In the genomic region with DNA sequence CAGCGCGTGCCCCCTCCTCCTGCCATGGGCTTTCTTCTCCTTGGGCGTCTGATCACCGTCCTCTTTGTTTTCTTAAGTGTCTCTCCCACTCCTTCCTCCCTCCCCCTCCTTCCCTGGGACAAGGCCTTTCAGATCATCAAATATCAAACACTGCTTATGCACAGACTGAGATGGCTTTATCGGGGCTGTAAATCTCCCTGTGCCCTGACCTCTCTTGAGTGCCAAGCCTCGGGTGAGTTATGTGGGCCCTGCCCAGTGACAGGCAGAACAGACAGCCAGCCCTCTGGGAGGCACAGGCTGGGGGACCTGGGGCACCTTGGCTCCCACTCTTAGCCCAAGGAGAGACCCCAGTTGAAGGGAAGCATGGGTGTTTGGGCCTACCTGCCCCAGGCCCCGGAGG, we compare ENCODE assay signal across 15 cellular contexts.
DNase-seq lines count a peak whose midpoint lies in the region; ATAC-seq and TF ChIP-seq lines count a peak whose summit lies in the region.
"Had no signal": no experiment of that assay in that cellular context is flagged by ENCODE, and none has a peak within 500 bp of the region (broad histone marks: within the 10 kb centered on the region; RNA-seq: fewer than 3 reads in every experiment).

No MANE protein-coding gene starts in this region.

- intact Hi-C loops in left colon (cut with DNase I, micrococcal nuclease): no loop called here

- H3K9me3 Mint-ChIP-seq in WTC11: no peaks in the 10 kb centered on the region
- H3K9me3 Mint-ChIP-seq: CD8-positive, alpha-beta memory T cell had no signal

- CTCF ChIA-PET in WTC11 (lab: Charles Lee): no interaction called here

- H3K4me3 Mint-ChIP-seq in WTC11: no peak overlapping the region
- H3K4me3 Mint-ChIP-seq: CD8-positive, alpha-beta memory T cell had no signal

- no peaks in the 10 kb centered on the region for H3K27me3 Mint-ChIP-seq in WTC11 (ENCODE audit: low read depth)

- no peaks in the 10 kb centered on the region for H3K36me3 Mint-ChIP-seq in WTC11
- H3K36me3 Mint-ChIP-seq: CD8-positive, alpha-beta memory T cell had no signal

- H3K4me1 Mint-ChIP-seq in WTC11: peaks cover 22% of the 10 kb centered on the region
- H3K4me1 Mint-ChIP-seq: CD8-positive, alpha-beta memory T cell had no signal

- peak overlapping the region; percentile 9 for H3K27ac ChIP-seq in substantia nigra (ENCODE audit: low read depth, low read length, poor library complexity, severe bottlenecking)

- POLR2A ChIA-PET in WTC11 (lab: Charles Lee): no interaction called here

- TF ChIP-seq CTCF in LNCaP clone FGC (IDR thresholded peaks at IDR 0.05; ENCODE audit: control insufficient read depth, extremely low read depth, insufficient read depth) (no peak), WTC11 (IDR thresholded peaks at IDR 0.05) (no peak)

- ATAC-seq in WTC11: no peak
- ATAC-seq in left colon: peak; percentile 89
- ATAC-seq in HG02970 (IDR thresholded peaks at IDR 0.05; ENCODE audit: low FRiP score, unreplicated experiment): no peak
- no peak for ATAC-seq in GM21360 (IDR thresholded peaks at IDR 0.05; ENCODE audit: unreplicated experiment)

- no peak overlapping the region for H3K4me3 ChIP-seq in LNCaP clone FGC (ENCODE audit: low read depth, low read length)

- H3K27ac Mint-ChIP-seq in WTC11: 0 out of 2 replicates have a peak overlapping the region, but pooled peaks have one; percentile 46

- in situ Hi-C loops in KBM-7 (cut with MboI; ENCODE audit: low pct_unique_long_range_greater_than_20kb, low sequenced_read_pairs): no loop called here

- DNase-seq in LNCaP clone FGC (ENCODE audit: low read depth): peak; percentile 80
- no peak for DNase-seq in WTC11 (ENCODE audit: low spot score)
- peak; percentile 45 to 67 for DNase-seq in left colon
- DNase-seq in substantia nigra (lab: John Stamatoyannopoulos, UW): no peak
- DNase-seq in KBM-7: no peak
- DNase-seq: CD8-positive, alpha-beta memory T cell; DMS 273 treated with DMSO at 0.1 percent for 48 hours; IMR-90; MV-4-11; NCI-H1417 treated with DMSO at 0.1 percent for 48 hours; NCI-H2029; NCI-H524 treated with DMSO at 0.1 percent for 48 hours; OCI-M1 had no signal

TF ChIP-seq in WTC11, 78 proteins besides CTCF, POLR2A, EP300 and RAD21:
- no peak for TF ChIP-seq SOX15 (CRISPR knock-in tag; IDR thresholded peaks at IDR 0.05)
- no peak for TF ChIP-seq CBFB (CRISPR knock-in tag; IDR thresholded peaks at IDR 0.05; ENCODE audit: low read depth)
- no peak for TF ChIP-seq FOXJ3 (CRISPR knock-in tag; IDR thresholded peaks at IDR 0.05; ENCODE audit: borderline replicate concordance)
- no peak for TF ChIP-seq SMAD4 (CRISPR knock-in tag; IDR thresholded peaks at IDR 0.05)
- TF ChIP-seq, protein P1, sequence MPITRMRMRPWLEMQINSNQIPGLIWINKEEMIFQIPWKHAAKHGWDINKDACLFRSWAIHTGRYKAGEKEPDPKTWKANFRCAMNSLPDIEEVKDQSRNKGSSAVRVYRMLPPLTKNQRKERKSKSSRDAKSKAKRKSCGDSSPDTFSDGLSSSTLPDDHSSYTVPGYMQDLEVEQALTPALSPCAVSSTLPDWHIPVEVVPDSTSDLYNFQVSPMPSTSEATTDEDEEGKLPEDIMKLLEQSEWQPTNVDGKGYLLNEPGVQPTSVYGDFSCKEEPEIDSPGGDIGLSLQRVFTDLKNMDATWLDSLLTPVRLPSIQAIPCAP (CRISPR knock-in tag; IDR thresholded peaks at IDR 0.05): no peak
- no peak for TF ChIP-seq HMGA2 (CRISPR knock-in tag; IDR thresholded peaks at IDR 0.05)
- no peak for TF ChIP-seq ZNF232 (CRISPR knock-in tag; IDR thresholded peaks at IDR 0.05)
- TF ChIP-seq OVOL2 (CRISPR knock-in tag; IDR thresholded peaks at IDR 0.05; ENCODE audit: borderline replicate concordance): no peak
- TF ChIP-seq, protein P2, sequence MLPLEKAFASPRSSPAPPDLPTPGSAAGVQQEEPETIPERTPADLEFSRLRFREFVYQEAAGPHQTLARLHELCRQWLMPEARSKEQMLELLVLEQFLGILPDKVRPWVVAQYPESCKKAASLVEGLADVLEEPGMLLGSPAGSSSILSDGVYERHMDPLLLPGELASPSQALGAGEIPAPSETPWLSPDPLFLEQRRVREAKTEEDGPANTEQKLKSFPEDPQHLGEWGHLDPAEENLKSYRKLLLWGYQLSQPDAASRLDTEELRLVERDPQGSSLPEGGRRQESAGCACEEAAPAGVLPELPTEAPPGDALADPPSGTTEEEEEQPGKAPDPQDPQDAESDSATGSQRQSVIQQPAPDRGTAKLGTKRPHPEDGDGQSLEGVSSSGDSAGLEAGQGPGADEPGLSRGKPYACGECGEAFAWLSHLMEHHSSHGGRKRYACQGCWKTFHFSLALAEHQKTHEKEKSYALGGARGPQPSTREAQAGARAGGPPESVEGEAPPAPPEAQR (CRISPR knock-in tag; IDR thresholded peaks at IDR 0.05): no peak
- TF ChIP-seq, protein P3, sequence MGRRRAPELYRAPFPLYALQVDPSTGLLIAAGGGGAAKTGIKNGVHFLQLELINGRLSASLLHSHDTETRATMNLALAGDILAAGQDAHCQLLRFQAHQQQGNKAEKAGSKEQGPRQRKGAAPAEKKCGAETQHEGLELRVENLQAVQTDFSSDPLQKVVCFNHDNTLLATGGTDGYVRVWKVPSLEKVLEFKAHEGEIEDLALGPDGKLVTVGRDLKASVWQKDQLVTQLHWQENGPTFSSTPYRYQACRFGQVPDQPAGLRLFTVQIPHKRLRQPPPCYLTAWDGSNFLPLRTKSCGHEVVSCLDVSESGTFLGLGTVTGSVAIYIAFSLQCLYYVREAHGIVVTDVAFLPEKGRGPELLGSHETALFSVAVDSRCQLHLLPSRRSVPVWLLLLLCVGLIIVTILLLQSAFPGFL (CRISPR knock-in tag; IDR thresholded peaks at IDR 0.05; ENCODE audit: borderline replicate concordance): no peak
- TF ChIP-seq, protein P4, sequence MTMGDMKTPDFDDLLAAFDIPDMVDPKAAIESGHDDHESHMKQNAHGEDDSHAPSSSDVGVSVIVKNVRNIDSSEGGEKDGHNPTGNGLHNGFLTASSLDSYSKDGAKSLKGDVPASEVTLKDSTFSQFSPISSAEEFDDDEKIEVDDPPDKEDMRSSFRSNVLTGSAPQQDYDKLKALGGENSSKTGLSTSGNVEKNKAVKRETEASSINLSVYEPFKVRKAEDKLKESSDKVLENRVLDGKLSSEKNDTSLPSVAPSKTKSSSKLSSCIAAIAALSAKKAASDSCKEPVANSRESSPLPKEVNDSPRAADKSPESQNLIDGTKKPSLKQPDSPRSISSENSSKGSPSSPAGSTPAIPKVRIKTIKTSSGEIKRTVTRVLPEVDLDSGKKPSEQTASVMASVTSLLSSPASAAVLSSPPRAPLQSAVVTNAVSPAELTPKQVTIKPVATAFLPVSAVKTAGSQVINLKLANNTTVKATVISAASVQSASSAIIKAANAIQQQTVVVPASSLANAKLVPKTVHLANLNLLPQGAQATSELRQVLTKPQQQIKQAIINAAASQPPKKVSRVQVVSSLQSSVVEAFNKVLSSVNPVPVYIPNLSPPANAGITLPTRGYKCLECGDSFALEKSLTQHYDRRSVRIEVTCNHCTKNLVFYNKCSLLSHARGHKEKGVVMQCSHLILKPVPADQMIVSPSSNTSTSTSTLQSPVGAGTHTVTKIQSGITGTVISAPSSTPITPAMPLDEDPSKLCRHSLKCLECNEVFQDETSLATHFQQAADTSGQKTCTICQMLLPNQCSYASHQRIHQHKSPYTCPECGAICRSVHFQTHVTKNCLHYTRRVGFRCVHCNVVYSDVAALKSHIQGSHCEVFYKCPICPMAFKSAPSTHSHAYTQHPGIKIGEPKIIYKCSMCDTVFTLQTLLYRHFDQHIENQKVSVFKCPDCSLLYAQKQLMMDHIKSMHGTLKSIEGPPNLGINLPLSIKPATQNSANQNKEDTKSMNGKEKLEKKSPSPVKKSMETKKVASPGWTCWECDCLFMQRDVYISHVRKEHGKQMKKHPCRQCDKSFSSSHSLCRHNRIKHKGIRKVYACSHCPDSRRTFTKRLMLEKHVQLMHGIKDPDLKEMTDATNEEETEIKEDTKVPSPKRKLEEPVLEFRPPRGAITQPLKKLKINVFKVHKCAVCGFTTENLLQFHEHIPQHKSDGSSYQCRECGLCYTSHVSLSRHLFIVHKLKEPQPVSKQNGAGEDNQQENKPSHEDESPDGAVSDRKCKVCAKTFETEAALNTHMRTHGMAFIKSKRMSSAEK (CRISPR knock-in tag; IDR thresholded peaks at IDR 0.05; ENCODE audit: borderline replicate concordance): no peak

Comparison
In these comparisons a context has a peak if more than half of its experiments do, and no peak if none do; other contexts are left out.
1. DNase-seq: peak in LNCaP clone FGC (single experiment) and left colon (2 of 2); none in WTC11 (single experiment), substantia nigra (0 of 49) and KBM-7 (single experiment).